19 cellular contexts compared by ENCODE assay signal in genomic region chr11:69137148-69137844, GRCh38. TPM values are rescaled to one million over a fixed set of nuclear protein-coding genes. Genes with fewer than 3 reads are reported as not detected.
A peak's percentile ranks its signal among the peaks of the same experiment; 100 is the strongest.
DNase-seq lines count a peak whose midpoint lies in the region; ATAC-seq and TF ChIP-seq lines count a peak whose summit lies in the region.
"Had no signal": no experiment of that assay in that cellular context is flagged by ENCODE, and none has a peak within 500 bp of the region (broad histone marks: within the 10 kb centered on the region; RNA-seq: fewer than 3 reads in every experiment).

No MANE protein-coding gene starts in this region.

- H3K23ac ChIP-seq in mesenchymal stem cell (ENCODE audit: low read length in 2 of 2): no peak overlapping the region

- no peak overlapping the region for H4K8ac ChIP-seq in mesenchymal stem cell (ENCODE audit: low read length)

- TF ChIP-seq POLR2A in breast epithelium (IDR thresholded peaks at IDR 0.05): no peak
- TF ChIP-seq POLR2A in uterus (IDR thresholded peaks at IDR 0.05): no peak

- H3K14ac ChIP-seq in mesenchymal stem cell (ENCODE audit: low read length in 2 of 2): no peak overlapping the region

- H2BK120ac ChIP-seq in mesenchymal stem cell (ENCODE audit: low read depth, low read length): no peak overlapping the region

- H3K9me3 ChIP-seq in mammary epithelial cell (replicated peaks; ENCODE audit: insufficient read depth, low read length): peaks cover 4% of the 10 kb centered on the region
- no peaks in the 10 kb centered on the region for H3K9me3 ChIP-seq in breast epithelium
- peaks cover 22% of the 10 kb centered on the region for H3K9me3 ChIP-seq in mesenchymal stem cell (ENCODE audit: control insufficient read depth, low read length)
- H3K9me3 ChIP-seq in HAP-1: peaks cover 3% of the 10 kb centered on the region; the same call in 1 of the 2 replicates
- no peaks in the 10 kb centered on the region for H3K9me3 ChIP-seq in uterus
- H3K9me3 ChIP-seq: SJCRH30 had no signal

- CTCF ChIA-PET in mammary epithelial cell (lab: Charles Lee; ENCODE audit: low non-redundant PET) (no interaction called here), RWPE1 (lab: Yijun Ruan, JAX) (interaction anchor here (0.5 kb wide), 1 partner anchor 1095 kb away, joined by 3 read pairs; no protein-coding TSS in a partner anchor)
- CTCF ChIA-PET in activated CD8-positive, alpha-beta T cell treated with anti-CD3 and anti-CD28 coated beads, Interleukin-2, amount 10 ng/mL, durations not matched to agents 7 days and 5 days (lab: Charles Lee): no interaction called here

- H3K4me3 ChIP-seq in mammary epithelial cell (replicated peaks in 1 of 3; ENCODE audit: insufficient read depth in 1 of 3, low read depth in 2 of 3, low read length in 3 of 3) (no peak overlapping the region), breast epithelium (no peak overlapping the region), mesenchymal stem cell (ENCODE audit: insufficient read depth in 1 of 2, low read depth in 1 of 2, low read length in 2 of 2) (no peak overlapping the region), HAP-1 (no peak overlapping the region), uterus (no peak overlapping the region)
- H3K4me3 ChIP-seq: A549, SJCRH30 had no signal

- H3K27me3 ChIP-seq in mammary epithelial cell (ENCODE audit: insufficient read depth, low read length): no peaks in the 10 kb centered on the region
- H3K27me3 ChIP-seq in breast epithelium: no peaks in the 10 kb centered on the region
- peaks cover 1 to 43% of the 10 kb centered on the region in 2 experiments for H3K27me3 ChIP-seq in mesenchymal stem cell (ENCODE audit: control insufficient read depth in 1 of 2, insufficient read depth in 1 of 2, low read length in 2 of 2)
- H3K27me3 ChIP-seq in HAP-1 (ENCODE audit: low read depth): no peaks in the 10 kb centered on the region
- H3K27me3 ChIP-seq in uterus: no peaks in the 10 kb centered on the region
- H3K27me3 ChIP-seq: SJCRH30 had no signal

- peak overlapping the region; percentile 74 for H4K91ac ChIP-seq in mesenchymal stem cell (ENCODE audit: low read length)

- H3K9ac ChIP-seq in mammary epithelial cell (ENCODE audit: insufficient read depth, low read length) (no peak overlapping the region), mesenchymal stem cell (ENCODE audit: low read length) (no peak overlapping the region)

- peak overlapping the region; percentile 61 for H3K27ac ChIP-seq in mammary epithelial cell (ENCODE audit: insufficient read depth, low read depth, low read length)
- no peak overlapping the region for H3K27ac ChIP-seq in breast epithelium
- peak overlapping the region; percentile 45 for H3K27ac ChIP-seq in RWPE1
- H3K27ac ChIP-seq in mesenchymal stem cell (ENCODE audit: low read length, poor library complexity, severe bottlenecking): no peak overlapping the region
- no peak overlapping the region for H3K27ac ChIP-seq in uterus
- H3K27ac ChIP-seq: C4-2B, SJCRH30 had no signal

- no peaks in the 10 kb centered on the region for H3K79me2 ChIP-seq in mammary epithelial cell (ENCODE audit: insufficient read depth, low read length)

- peak overlapping the region in 1 of 2 experiments; percentile 45 for H2BK12ac ChIP-seq in mesenchymal stem cell (ENCODE audit: low read length in 2 of 2)

- H3K27ac Mint-ChIP-seq in type B pancreatic cell: peak overlapping the region; percentile 53
- no peak overlapping the region for H3K27ac Mint-ChIP-seq in activated CD8-positive, alpha-beta T cell treated with anti-CD3 and anti-CD28 coated beads, Interleukin-2, amount 10 ng/mL, durations not matched to agents 7 days and 5 days
- H3K27ac Mint-ChIP-seq: IgD-negative memory B cell had no signal

- H3K36me3 ChIP-seq in mammary epithelial cell (ENCODE audit: insufficient read depth, low read length) (no peaks in the 10 kb centered on the region), breast epithelium (no peaks in the 10 kb centered on the region), mesenchymal stem cell (ENCODE audit: control insufficient read depth in 1 of 2, insufficient read depth in 2 of 2, low read depth in 1 of 2, low read length in 2 of 2) (no peaks in the 10 kb centered on the region), HAP-1 (replicated peaks) (no peaks in the 10 kb centered on the region), uterus (no peaks in the 10 kb centered on the region)
- H3K36me3 ChIP-seq: SJCRH30 had no signal

- no peaks in the 10 kb centered on the region for H3K79me1 ChIP-seq in mesenchymal stem cell (replicated peaks; ENCODE audit: low read length, poor library complexity, severe bottlenecking)

- WGBS in mammary epithelial cell (ENCODE audit: low coverage, missing lambda C conversion rate): 84% methylated on average over 8 of the region's 8 CpGs
- 91% methylated on average over 8 of the region's 8 CpGs for WGBS in mesenchymal stem cell

- H4K20me1 ChIP-seq in mammary epithelial cell (ENCODE audit: insufficient read depth, low read length): no peaks in the 10 kb centered on the region

- dilution Hi-C loops in mammary epithelial cell (cut with HindIII; ENCODE audit: low sequenced_read_pairs): loop anchor here (5.0 kb wide), 1 partner anchor 95 kb away; no protein-coding TSS in a partner anchor

- H2AFZ ChIP-seq in mammary epithelial cell (ENCODE audit: low read depth, low read length) (no peak overlapping the region), mesenchymal stem cell (ENCODE audit: low read depth, low read length) (no peak overlapping the region)

- DNase-seq in mammary epithelial cell (no peak), breast epithelium (ENCODE audit: low spot score in 2 of 2) (no peak), RWPE1 (ENCODE audit: low spot score) (no peak), mesenchymal stem cell (no peak), type B pancreatic cell (ENCODE audit: extremely low spot score, unreplicated experiment) (peak; percentile 61), HAP-1 (ENCODE audit: low spot score in 2 of 2) (no peak), uterus (no peak)
- no peak for DNase-seq in activated CD8-positive, alpha-beta T cell treated with anti-CD3 and anti-CD28 coated beads, Interleukin-2, amount 10 ng/mL, durations not matched to agents 7 days and 5 days
- DNase-seq: DND-41, GF-D8, GOT3, NCI-H1436, NCI-H2029 treated with DMSO at 0.1 percent for 48 hours, NCI-H510A treated with DMSO at 0.1 percent for 48 hours, SJCRH30 had no signal

- H3K36me3 Mint-ChIP-seq in type B pancreatic cell: peaks cover 3% of the 10 kb centered on the region
- H3K36me3 Mint-ChIP-seq in activated CD8-positive, alpha-beta T cell treated with anti-CD3 and anti-CD28 coated beads, Interleukin-2, amount 10 ng/mL, durations not matched to agents 7 days and 5 days (ENCODE audit: low read depth): no peaks in the 10 kb centered on the region
- H3K36me3 Mint-ChIP-seq: IgD-negative memory B cell had no signal

- BruUV-seq in mammary epithelial cell (replicated peaks; lab: Mats Ljungman, UMichigan): no TSS peak

- peaks cover 20% of the 10 kb centered on the region for H3K4me1 ChIP-seq in mammary epithelial cell (ENCODE audit: insufficient read depth, low read length)
- no peaks in the 10 kb centered on the region for H3K4me1 ChIP-seq in breast epithelium
- H3K4me1 ChIP-seq in mesenchymal stem cell (ENCODE audit: control insufficient read depth, insufficient read depth, low read depth, low read length): peaks cover 8% of the 10 kb centered on the region
- H3K4me1 ChIP-seq in HAP-1: no peaks in the 10 kb centered on the region
- H3K4me1 ChIP-seq in uterus: no peaks in the 10 kb centered on the region
- H3K4me1 ChIP-seq: A549 had no signal

- H3K4me3 Mint-ChIP-seq in type B pancreatic cell: no peak overlapping the region
- H3K4me3 Mint-ChIP-seq in activated CD8-positive, alpha-beta T cell treated with anti-CD3 and anti-CD28 coated beads, Interleukin-2, amount 10 ng/mL, durations not matched to agents 7 days and 5 days: no peak overlapping the region
- H3K4me3 Mint-ChIP-seq: IgD-negative memory B cell had no signal

- in situ Hi-C loops in mammary epithelial cell (cut with MboI; ENCODE audit: low sequenced_read_pairs in 2 of 2): no loop called here
- in situ Hi-C loops in HAP-1 (cut with MboI; ENCODE audit: low sequenced_read_pairs): no loop called here

- no peak overlapping the region for H3K4me2 ChIP-seq in mammary epithelial cell (ENCODE audit: insufficient read depth, low read depth, low read length)
- H3K4me2 ChIP-seq in mesenchymal stem cell (ENCODE audit: low read length, poor library complexity, severe bottlenecking): no peak overlapping the region
- H3K4me2 ChIP-seq: A549 had no signal

- H3K18ac ChIP-seq in mesenchymal stem cell (ENCODE audit: low read depth in 1 of 2, low read length in 2 of 2): no peak overlapping the region

- H3K27me3 Mint-ChIP-seq in type B pancreatic cell: no peaks in the 10 kb centered on the region
- H3K27me3 Mint-ChIP-seq in activated CD8-positive, alpha-beta T cell treated with anti-CD3 and anti-CD28 coated beads, Interleukin-2, amount 10 ng/mL, durations not matched to agents 7 days and 5 days (ENCODE audit: low read depth): no peaks in the 10 kb centered on the region
- H3K27me3 Mint-ChIP-seq: IgD-negative memory B cell had no signal

- peaks cover 14% of the 10 kb centered on the region for H3K4me1 Mint-ChIP-seq in type B pancreatic cell (ENCODE audit: unreplicated experiment)
- no peaks in the 10 kb centered on the region for H3K4me1 Mint-ChIP-seq in activated CD8-positive, alpha-beta T cell treated with anti-CD3 and anti-CD28 coated beads, Interleukin-2, amount 10 ng/mL, durations not matched to agents 7 days and 5 days (ENCODE audit: low read depth)

- peak overlapping the region; percentile 1 for H2BK15ac ChIP-seq in mesenchymal stem cell (ENCODE audit: low read depth, poor library complexity, severe bottlenecking)

- H3K9me3 Mint-ChIP-seq in type B pancreatic cell: peaks cover 11% of the 10 kb centered on the region
- H3K9me3 Mint-ChIP-seq in activated CD8-positive, alpha-beta T cell treated with anti-CD3 and anti-CD28 coated beads, Interleukin-2, amount 10 ng/mL, durations not matched to agents 7 days and 5 days (ENCODE audit: insufficient read depth): peaks cover 9% of the 10 kb centered on the region

- POLR2A ChIA-PET in RWPE1 (lab: Yijun Ruan, JAX; ENCODE audit: low non-redundant PET): no interaction called here
- POLR2A ChIA-PET in activated CD8-positive, alpha-beta T cell treated with anti-CD3 and anti-CD28 coated beads, Interleukin-2, amount 10 ng/mL, durations not matched to agents 7 days and 5 days (lab: Charles Lee): no interaction called here

- intact Hi-C loops in mammary epithelial cell (cut with micrococcal nuclease): no loop called here
- intact Hi-C loops in breast epithelium (cut with DNase I; ENCODE audit: low total_unique reads): no loop called here
- intact Hi-C loops in uterus (cut with DNase I; ENCODE audit: low total_unique reads): no loop called here

- H2BK5ac ChIP-seq in mesenchymal stem cell (ENCODE audit: low read depth, low read length, poor library complexity, severe bottlenecking): no peak overlapping the region

- no peak for TF ChIP-seq CTCF in mammary epithelial cell (conservative IDR thresholded peaks at IDR 0.05 in 1 of 2, IDR thresholded peaks at IDR 0.05 in 1 of 2; ENCODE audit: extremely low read depth in 1 of 2, insufficient read depth in 1 of 2, low read depth in 1 of 2, low read length in 2 of 2)
- TF ChIP-seq CTCF in breast epithelium (IDR thresholded peaks at IDR 0.05): no peak
- TF ChIP-seq CTCF in RWPE1 (conservative IDR thresholded peaks at IDR 0.05; ENCODE audit: low read depth): no peak
- TF ChIP-seq CTCF in type B pancreatic cell (conservative IDR thresholded peaks at IDR 0.05): no peak
- no peak for TF ChIP-seq CTCF in uterus (IDR thresholded peaks at IDR 0.05)

- no peak overlapping the region for H3K4ac ChIP-seq in mesenchymal stem cell (ENCODE audit: low read depth in 1 of 2, low read length in 2 of 2)

- ATAC-seq in activated CD8-positive, alpha-beta T cell treated with anti-CD3 and anti-CD28 coated beads, Interleukin-2, amount 10 ng/mL, durations not matched to agents 7 days and 5 days: no peak
- ATAC-seq: A549 had no signal

- H2AK5ac ChIP-seq in mesenchymal stem cell (ENCODE audit: low read length, severe bottlenecking): no peak overlapping the region

RNA-seq across cellular contexts. Expression of gene SMIM38, which starts 18.4 kb away (rescaled TPM):
- under 1 TPM in 1 of 2 donors, not detected in 1; 0.50 TPM for total RNA-seq in mammary epithelial cell
- polyA plus RNA-seq in mammary epithelial cell: not detected
- not detected for polyA minus RNA-seq in mammary epithelial cell
- total RNA-seq in breast epithelium: 1 to 10 TPM in 2 of 3 donors, under 1 TPM in 1; 0.32 to 2.6 (median 1.6) TPM
- 0.03 TPM for polyA plus RNA-seq in mesenchymal stem cell (2013, experiment 1 of 2)
- polyA plus RNA-seq in mesenchymal stem cell (2013, experiment 2 of 2): 0.01 TPM
- total RNA-seq in type B pancreatic cell (ENCODE audit: low replicate concordance): 0.52 and 5.3 TPM in 2 replicates
- total RNA-seq in activated CD8-positive, alpha-beta T cell treated with anti-CD3 and anti-CD28 coated beads, Interleukin-2, amount 10 ng/mL, durations not matched to agents 7 days and 5 days: under 1 TPM in 1 of 2 experiments, not detected in 1; 0.18 TPM
- total RNA-seq in uterus: 1 to 10 TPM in 2 of 4 donors, under 1 TPM in 2; 0.29 to 7.5 (median 1.7) TPM
- total RNA-seq: RPMI7951 had no signal
- polyA plus RNA-seq: IgD-negative memory B cell had no signal

Comparison
In these comparisons a context has a peak if more than half of its experiments do, and no peak if none do; other contexts are left out.
1. H3K27ac ChIP-seq: peak in mammary epithelial cell (single experiment) and RWPE1 (single experiment); none in breast epithelium (0 of 2), mesenchymal stem cell (single experiment) and uterus (0 of 2).